Comparison of ENCODE assay signal across 1 cellular context in genomic region chr6:43170452-43171283, GRCh38.
TF ChIP-seq lines count a peak whose summit lies in the region.

Gene SRF, plus strand, starts transcription at chr6:43171269. Its CDS starts 388 bp downstream, at chr6:43171657.

TF ChIP-seq in K562, 482 proteins besides CTCF, POLR2A, EP300 and RAD21 (continued from another document and continues in another):
- TF ChIP-seq ZNF253 (CRISPR knock-in tag; conservative IDR thresholded peaks at IDR 0.05) (no peak), TAF1 (IDR thresholded peaks at IDR 0.05; ENCODE audit: control insufficient read depth, extremely low read depth, insufficient read depth, low read length, severe bottlenecking) (no peak), ZFPM2 (CRISPR knock-in tag; IDR thresholded peaks at IDR 0.05) (no peak), MTA2 (IDR thresholded peaks at IDR 0.05; ENCODE audit: low read depth) (no peak), NELFE (IDR thresholded peaks at IDR 0.05; ENCODE audit: insufficient read depth, insufficient read length) (no peak), ZNF668 (CRISPR knock-in tag; IDR thresholded peaks at IDR 0.05) (no peak), NFE2L1 (tag; IDR thresholded peaks at IDR 0.05; ENCODE audit: borderline replicate concordance, low read depth) (no peak), BDP1 (IDR thresholded peaks at IDR 0.05; ENCODE audit: insufficient read depth, insufficient read length) (no peak), ZNF146 (CRISPR knock-in tag; IDR thresholded peaks at IDR 0.05; ENCODE audit: unreplicated experiment) (no peak), SMAD4 (CRISPR knock-in tag; conservative IDR thresholded peaks at IDR 0.05) (no peak), TAF9B (IDR thresholded peaks at IDR 0.05; ENCODE audit: partially characterized antibody) (no peak), CREM (IDR thresholded peaks at IDR 0.05; ENCODE audit: low read depth) (peak; percentile 85), MTA3 (IDR thresholded peaks at IDR 0.05; ENCODE audit: borderline replicate concordance) (no peak), KDM2B (CRISPR knock-in tag; IDR thresholded peaks at IDR 0.05) (0 out of 2 replicates have a peak, but pooled peaks have one; percentile 16), ATF4 (CRISPR knock-in tag; IDR thresholded peaks at IDR 0.05) (no peak), ZNF551 (CRISPR knock-in tag; IDR thresholded peaks at IDR 0.05) (no peak), HMG20B (CRISPR knock-in tag; IDR thresholded peaks at IDR 0.05) (no peak), MAFK (IDR thresholded peaks at IDR 0.05; ENCODE audit: low read length) (peak; percentile 16; the same call in 1 of the 2 replicates), CEBPB (tag; IDR thresholded peaks at IDR 0.05) (no peak), POLR2B (IDR thresholded peaks at IDR 0.05; ENCODE audit: low read depth, partially characterized antibody) (peak; percentile 74), ETV1 (tag; conservative IDR thresholded peaks at IDR 0.05; ENCODE audit: low read depth) (peak; percentile 5), ZNF695 (CRISPR knock-in tag; IDR thresholded peaks at IDR 0.05) (no peak), TEAD2 (tag; IDR thresholded peaks at IDR 0.05) (peak; percentile 58; the same call in 1 of the 2 replicates), FOXK2 (conservative IDR thresholded peaks at IDR 0.05 in 1 of 2, IDR thresholded peaks at IDR 0.05 in 1 of 2; ENCODE audit: low read depth in 2 of 2) (peak; percentile 38 to 65; a peak in 2 of 4 replicates), NCOA1 (IDR thresholded peaks at IDR 0.05; ENCODE audit: low read depth) (0 out of 2 replicates have a peak, but pooled peaks have one; percentile 53), TCFL5 (CRISPR knock-in tag; conservative IDR thresholded peaks at IDR 0.05) (no peak), MITF (IDR thresholded peaks at IDR 0.05) (no peak), ZKSCAN3 (CRISPR knock-in tag; IDR thresholded peaks at IDR 0.05) (no peak), RHOXF2B (CRISPR knock-in tag; conservative IDR thresholded peaks at IDR 0.05) (0 out of 2 replicates have a peak, but pooled peaks have one; percentile 14), ZNF778 (CRISPR knock-in tag; IDR thresholded peaks at IDR 0.05) (no peak), LARP7 (IDR thresholded peaks at IDR 0.05) (no peak), PHF8 (IDR thresholded peaks at IDR 0.05; ENCODE audit: borderline replicate concordance, low read length) (peak; percentile 68; the same call in 1 of the 2 replicates), ZNF507 (tag; conservative IDR thresholded peaks at IDR 0.05) (no peak), HDAC8 (tag; IDR thresholded peaks at IDR 0.05) (peak; percentile 24; the same call in 1 of the 2 replicates), MAFG (tag; conservative IDR thresholded peaks at IDR 0.05) (no peak), RBM15 (IDR thresholded peaks at IDR 0.05; ENCODE audit: insufficient read depth, low read length) (no peak), POLR3G (IDR thresholded peaks at IDR 0.05; ENCODE audit: extremely low read depth, insufficient read length, insufficient replicate concordance) (no peak), RBM34 (IDR thresholded peaks at IDR 0.05; ENCODE audit: borderline replicate concordance, insufficient read depth, low read length) (no peak), KAT2B (IDR thresholded peaks at IDR 0.05; ENCODE audit: low read depth, low read length) (no peak), ZNF175 (CRISPR knock-in tag; IDR thresholded peaks at IDR 0.05; ENCODE audit: low read depth) (peak; percentile 39), ZNF586 (CRISPR knock-in tag; conservative IDR thresholded peaks at IDR 0.05) (no peak), RB1 (IDR thresholded peaks at IDR 0.05; ENCODE audit: low read depth) (no peak), HLTF (IDR thresholded peaks at IDR 0.05) (no peak), ARHGAP35 (IDR thresholded peaks at IDR 0.05; ENCODE audit: partially characterized antibody) (no peak), LEF1 (IDR thresholded peaks at IDR 0.05) (peak; percentile 39), MCM3 (IDR thresholded peaks at IDR 0.05) (no peak), ZNF41 (CRISPR knock-in tag; conservative IDR thresholded peaks at IDR 0.05) (no peak), NFATC3 (IDR thresholded peaks at IDR 0.05) (no peak), ATF3 (IDR thresholded peaks at IDR 0.05) (no peak; the same call in 1 of the 2 replicates), ATF3 (CRISPR knock-in tag; conservative IDR thresholded peaks at IDR 0.05) (peak; percentile 84), EGR1 (conservative IDR thresholded peaks at IDR 0.05) (no peak), ZNF384 (IDR thresholded peaks at IDR 0.05; ENCODE audit: low read depth, low read length) (no peak), POLR2H (tag; IDR thresholded peaks at IDR 0.05; ENCODE audit: low read depth) (peak; percentile 81; the same call in 1 of the 2 replicates), EP400 (IDR thresholded peaks at IDR 0.05) (peak; percentile 67), SETDB1 (IDR thresholded peaks at IDR 0.05; ENCODE audit: low read length) (peak; percentile 23), ID3 (CRISPR knock-in tag; IDR thresholded peaks at IDR 0.05) (no peak), ID3 (tag; IDR thresholded peaks at IDR 0.05) (peak; percentile 32; the same call in 1 of the 2 replicates), MED1 (CRISPR knock-in tag; IDR thresholded peaks at IDR 0.05; ENCODE audit: borderline replicate concordance) (no peak), CHD1 (IDR thresholded peaks at IDR 0.05; ENCODE audit: low read length) (no peak)
- TF ChIP-seq, protein P1, sequence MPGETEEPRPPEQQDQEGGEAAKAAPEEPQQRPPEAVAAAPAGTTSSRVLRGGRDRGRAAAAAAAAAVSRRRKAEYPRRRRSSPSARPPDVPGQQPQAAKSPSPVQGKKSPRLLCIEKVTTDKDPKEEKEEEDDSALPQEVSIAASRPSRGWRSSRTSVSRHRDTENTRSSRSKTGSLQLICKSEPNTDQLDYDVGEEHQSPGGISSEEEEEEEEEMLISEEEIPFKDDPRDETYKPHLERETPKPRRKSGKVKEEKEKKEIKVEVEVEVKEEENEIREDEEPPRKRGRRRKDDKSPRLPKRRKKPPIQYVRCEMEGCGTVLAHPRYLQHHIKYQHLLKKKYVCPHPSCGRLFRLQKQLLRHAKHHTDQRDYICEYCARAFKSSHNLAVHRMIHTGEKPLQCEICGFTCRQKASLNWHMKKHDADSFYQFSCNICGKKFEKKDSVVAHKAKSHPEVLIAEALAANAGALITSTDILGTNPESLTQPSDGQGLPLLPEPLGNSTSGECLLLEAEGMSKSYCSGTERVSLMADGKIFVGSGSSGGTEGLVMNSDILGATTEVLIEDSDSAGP (CRISPR knock-in tag; IDR thresholded peaks at IDR 0.05) = peak; percentile 97
- TF ChIP-seq, protein P2, sequence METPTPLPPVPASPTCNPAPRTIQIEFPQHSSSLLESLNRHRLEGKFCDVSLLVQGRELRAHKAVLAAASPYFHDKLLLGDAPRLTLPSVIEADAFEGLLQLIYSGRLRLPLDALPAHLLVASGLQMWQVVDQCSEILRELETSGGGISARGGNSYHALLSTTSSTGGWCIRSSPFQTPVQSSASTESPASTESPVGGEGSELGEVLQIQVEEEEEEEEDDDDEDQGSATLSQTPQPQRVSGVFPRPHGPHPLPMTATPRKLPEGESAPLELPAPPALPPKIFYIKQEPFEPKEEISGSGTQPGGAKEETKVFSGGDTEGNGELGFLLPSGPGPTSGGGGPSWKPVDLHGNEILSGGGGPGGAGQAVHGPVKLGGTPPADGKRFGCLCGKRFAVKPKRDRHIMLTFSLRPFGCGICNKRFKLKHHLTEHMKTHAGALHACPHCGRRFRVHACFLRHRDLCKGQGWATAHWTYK (CRISPR knock-in tag; IDR thresholded peaks at IDR 0.05) = no peak; the same call in 1 of the 2 replicates
- TF ChIP-seq, protein P3, sequence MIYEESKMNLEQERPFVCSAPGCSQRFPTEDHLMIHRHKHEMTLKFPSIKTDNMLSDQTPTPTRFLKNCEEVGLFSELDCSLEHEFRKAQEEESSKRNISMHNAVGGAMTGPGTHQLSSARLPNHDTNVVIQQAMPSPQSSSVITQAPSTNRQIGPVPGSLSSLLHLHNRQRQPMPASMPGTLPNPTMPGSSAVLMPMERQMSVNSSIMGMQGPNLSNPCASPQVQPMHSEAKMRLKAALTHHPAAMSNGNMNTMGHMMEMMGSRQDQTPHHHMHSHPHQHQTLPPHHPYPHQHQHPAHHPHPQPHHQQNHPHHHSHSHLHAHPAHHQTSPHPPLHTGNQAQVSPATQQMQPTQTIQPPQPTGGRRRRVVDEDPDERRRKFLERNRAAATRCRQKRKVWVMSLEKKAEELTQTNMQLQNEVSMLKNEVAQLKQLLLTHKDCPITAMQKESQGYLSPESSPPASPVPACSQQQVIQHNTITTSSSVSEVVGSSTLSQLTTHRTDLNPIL (CRISPR knock-in tag; IDR thresholded peaks at IDR 0.05) = no peak
- TF ChIP-seq, protein P4, sequence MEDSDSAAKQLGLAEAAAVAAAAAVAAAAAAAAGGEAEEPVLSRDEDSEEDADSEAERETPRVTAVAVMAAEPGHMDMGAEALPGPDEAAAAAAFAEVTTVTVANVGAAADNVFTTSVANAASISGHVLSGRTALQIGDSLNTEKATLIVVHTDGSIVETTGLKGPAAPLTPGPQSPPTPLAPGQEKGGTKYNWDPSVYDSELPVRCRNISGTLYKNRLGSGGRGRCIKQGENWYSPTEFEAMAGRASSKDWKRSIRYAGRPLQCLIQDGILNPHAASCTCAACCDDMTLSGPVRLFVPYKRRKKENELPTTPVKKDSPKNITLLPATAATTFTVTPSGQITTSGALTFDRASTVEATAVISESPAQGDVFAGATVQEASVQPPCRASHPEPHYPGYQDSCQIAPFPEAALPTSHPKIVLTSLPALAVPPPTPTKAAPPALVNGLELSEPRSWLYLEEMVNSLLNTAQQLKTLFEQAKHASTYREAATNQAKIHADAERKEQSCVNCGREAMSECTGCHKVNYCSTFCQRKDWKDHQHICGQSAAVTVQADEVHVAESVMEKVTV (CRISPR knock-in tag; IDR thresholded peaks at IDR 0.05) = no peak
- TF ChIP-seq, protein P5, sequence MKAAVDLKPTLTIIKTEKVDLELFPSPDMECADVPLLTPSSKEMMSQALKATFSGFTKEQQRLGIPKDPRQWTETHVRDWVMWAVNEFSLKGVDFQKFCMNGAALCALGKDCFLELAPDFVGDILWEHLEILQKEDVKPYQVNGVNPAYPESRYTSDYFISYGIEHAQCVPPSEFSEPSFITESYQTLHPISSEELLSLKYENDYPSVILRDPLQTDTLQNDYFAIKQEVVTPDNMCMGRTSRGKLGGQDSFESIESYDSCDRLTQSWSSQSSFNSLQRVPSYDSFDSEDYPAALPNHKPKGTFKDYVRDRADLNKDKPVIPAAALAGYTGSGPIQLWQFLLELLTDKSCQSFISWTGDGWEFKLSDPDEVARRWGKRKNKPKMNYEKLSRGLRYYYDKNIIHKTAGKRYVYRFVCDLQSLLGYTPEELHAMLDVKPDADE (conservative IDR thresholded peaks at IDR 0.05; ENCODE audit: control insufficient read depth, low read depth, low read length) = no peak
- TF ChIP-seq, protein P6, sequence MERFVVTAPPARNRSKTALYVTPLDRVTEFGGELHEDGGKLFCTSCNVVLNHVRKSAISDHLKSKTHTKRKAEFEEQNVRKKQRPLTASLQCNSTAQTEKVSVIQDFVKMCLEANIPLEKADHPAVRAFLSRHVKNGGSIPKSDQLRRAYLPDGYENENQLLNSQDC (CRISPR knock-in tag; IDR thresholded peaks at IDR 0.05) = no peak
